8 cellular contexts compared by ENCODE assay signal in the genomic region with DNA sequence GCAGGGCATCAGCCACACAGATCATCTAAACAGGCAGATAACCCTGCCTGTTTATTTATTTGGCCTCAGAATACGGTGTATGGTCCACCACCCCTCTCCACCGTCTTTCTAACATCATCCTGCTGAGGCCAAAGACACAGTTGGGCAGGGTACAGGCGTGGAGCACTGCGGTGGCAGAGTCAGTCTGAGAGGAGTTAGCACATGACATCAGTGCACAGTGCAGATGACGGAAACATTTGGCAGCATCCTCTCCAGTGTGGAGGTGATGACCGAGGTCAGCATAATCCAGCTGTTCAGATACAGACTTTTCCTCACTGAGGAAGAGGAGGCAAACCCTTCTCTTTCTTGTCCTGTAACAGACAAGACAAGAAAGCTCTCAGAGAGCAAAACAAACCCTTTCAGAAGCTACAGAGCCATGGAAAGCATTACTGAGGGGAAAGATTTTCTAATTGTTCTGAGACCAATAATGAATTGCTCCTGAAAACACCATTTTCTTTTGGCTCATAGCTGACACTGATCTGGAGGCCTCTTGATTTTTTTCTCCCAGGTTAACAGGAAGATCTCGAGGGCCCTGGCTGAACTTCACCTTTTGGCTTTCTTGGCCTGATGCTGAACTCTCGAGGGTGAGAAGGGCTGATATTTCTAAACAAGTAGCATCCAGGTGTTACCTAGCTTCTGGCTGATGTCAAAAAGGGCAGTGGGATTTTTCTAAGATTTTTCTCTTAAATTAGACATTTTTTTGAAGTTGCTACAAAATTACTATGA. TPM values are rescaled to one million over a fixed set of nuclear protein-coding genes. Genes with fewer than 3 reads are reported as not detected.
DNase-seq lines count a peak whose midpoint lies in the region; ATAC-seq and TF ChIP-seq lines count a peak whose summit lies in the region.

No MANE protein-coding gene starts in this region.

- 12 to 13% methylated on average over 8 of the region's 8 CpGs for WGBS in aorta, 2 donors

- H3K4me3 ChIP-seq in epithelial cell of proximal tubule (ENCODE audit: low read depth, low read length) (peak overlapping the region; percentile 65), neuron (ENCODE audit: low read length) (peak overlapping the region; percentile 54), aorta (ENCODE audit: low read length in 2 of 2) (peak overlapping the region in 1 of 2 donors; percentile 50)

- peaks cover 14% of the 10 kb centered on the region for H3K36me3 Mint-ChIP-seq in activated CD4-positive, alpha-beta T cell treated with anti-CD3 and anti-CD28 coated beads, Interleukin-2, amount 10 ng/mL, durations not matched to agents 7 days and 5 days (ENCODE audit: low read depth)

- POLR2A ChIA-PET in activated CD4-positive, alpha-beta T cell treated with anti-CD3 and anti-CD28 coated beads, Interleukin-2, amount 10 ng/mL, durations not matched to agents 7 days and 5 days (lab: Charles Lee), result interaction anchor here (0.9 kb wide), 1 partner anchor 10 kb away, joined by 4 read pairs; no protein-coding TSS in a partner anchor

- peak overlapping the region; percentile 97 for H3K27ac Mint-ChIP-seq in activated CD4-positive, alpha-beta T cell treated with anti-CD3 and anti-CD28 coated beads, Interleukin-2, amount 10 ng/mL, durations not matched to agents 7 days and 5 days

- H2AFZ ChIP-seq in neuron (ENCODE audit: low read depth, low read length), result no peak overlapping the region

- H3K4me1 ChIP-seq in neuron (ENCODE audit: insufficient read depth, low read length) (peaks cover 18% of the 10 kb centered on the region), aorta (ENCODE audit: control insufficient read depth in 1 of 2, insufficient read depth in 2 of 2, low read length in 2 of 2) (peaks cover 0 to 6% of the 10 kb centered on the region in 2 donors)

- no peaks in the 10 kb centered on the region for H3K27me3 Mint-ChIP-seq in activated CD4-positive, alpha-beta T cell treated with anti-CD3 and anti-CD28 coated beads, Interleukin-2, amount 10 ng/mL, durations not matched to agents 7 days and 5 days

- no peaks in the 10 kb centered on the region for H3K9me3 ChIP-seq in neuron (ENCODE audit: low read length)
- no peaks in the 10 kb centered on the region for H3K9me3 ChIP-seq in aorta (ENCODE audit: control insufficient read depth, low read length)

- intact Hi-C loops in aorta (cut with DNase I), result loop anchor here in 1 of 2 donors (2.0 kb wide), 1 partner anchor 20 kb away; the partner anchor contains the start of gene NFKBIZ

- H3K36me3 ChIP-seq in neuron (ENCODE audit: insufficient read depth, low read length), result no peaks in the 10 kb centered on the region
- H3K36me3 ChIP-seq in aorta (ENCODE audit: control insufficient read depth in 1 of 2, insufficient read depth in 2 of 2, low read length in 1 of 2), result peaks cover 0 to 2% of the 10 kb centered on the region in 2 donors

- no peaks in the 10 kb centered on the region for H3K9me3 Mint-ChIP-seq in activated CD4-positive, alpha-beta T cell treated with anti-CD3 and anti-CD28 coated beads, Interleukin-2, amount 10 ng/mL, durations not matched to agents 7 days and 5 days

- H3K4me1 Mint-ChIP-seq in activated CD4-positive, alpha-beta T cell treated with anti-CD3 and anti-CD28 coated beads, Interleukin-2, amount 10 ng/mL, durations not matched to agents 7 days and 5 days, result peaks cover 69% of the 10 kb centered on the region

- CTCF ChIA-PET in activated CD4-positive, alpha-beta T cell treated with anti-CD3 and anti-CD28 coated beads, Interleukin-2, amount 10 ng/mL, durations not matched to agents 7 days and 5 days (lab: Charles Lee), result interaction anchor here (0.8 to 1.8 kb wide), 8 partner anchors 9 to 400 kb away, joined by 3 to 5 read pairs (median 4); partner anchors contain the start of gene NFKBIZ

- no peak for TF ChIP-seq CTCF in epithelial cell of proximal tubule (conservative IDR thresholded peaks at IDR 0.05; ENCODE audit: low read depth, low read length)

- H3K27me3 ChIP-seq in neuron (ENCODE audit: insufficient read depth, low read length) (no peaks in the 10 kb centered on the region), aorta (ENCODE audit: control insufficient read depth in 1 of 2, insufficient read depth in 2 of 2, low read length in 1 of 2) (no peaks in the 10 kb centered on the region)

- DNase-seq in activated naive CD4-positive, alpha-beta T cell treated with Interleukin-2 at 50 U/mL for 16 hours, result peak; percentile 58
- DNase-seq in activated naive CD4-positive, alpha-beta T cell (lab: John Stamatoyannopoulos, UW), result no peak
- DNase-seq in activated CD4-positive, alpha-beta T cell treated with anti-CD3 and anti-CD28 coated beads, Interleukin-2, amount 10 ng/mL, durations not matched to agents 7 days and 5 days, result peak; percentile 48
- no peak for DNase-seq in epithelial cell of proximal tubule (ENCODE audit: low read depth)
- DNase-seq in aorta, result peak; percentile 73 to 82
- DNase-seq in NCI-H1436 (lab: John Stamatoyannopoulos, UW), result no peak

- peak overlapping the region; percentile 85 for H3K4me3 Mint-ChIP-seq in activated CD4-positive, alpha-beta T cell treated with anti-CD3 and anti-CD28 coated beads, Interleukin-2, amount 10 ng/mL, durations not matched to agents 7 days and 5 days

- H3K27ac ChIP-seq in aorta (ENCODE audit: low read depth in 1 of 2, low read length in 2 of 2), result peak overlapping the region; percentile 30 to 58

- ATAC-seq in HG03196 (IDR thresholded peaks at IDR 0.05; ENCODE audit: unreplicated experiment) (peak; percentile 54), aorta (ENCODE audit: low FRiP score) (peak; percentile 87)

RNA-seq across cellular contexts. Expression of gene NFKBIZ, which starts 20.1 kb away (rescaled TPM):
- total RNA-seq in activated CD4-positive, alpha-beta T cell treated with anti-CD3 and anti-CD28 coated beads, Interleukin-2, amount 10 ng/mL, durations not matched to agents 7 days and 5 days, result 10 to 100 TPM; 33.7 to 37.7 TPM
- 46.5 and 140 TPM in 2 replicates for total RNA-seq in epithelial cell of proximal tubule
- total RNA-seq in aorta, result 100 to 1,000 TPM; 109 to 198 TPM
- 10 to 100 TPM in 1 of 2 donors, 1 to 10 TPM in 1; 6.5 to 65.2 TPM for polyA plus RNA-seq in aorta

RNA-seq across cellular contexts. Expression of gene NXPE3, which starts 50.2 kb away (rescaled TPM):
- 10 to 100 TPM; 28.5 to 29.5 TPM for total RNA-seq in activated CD4-positive, alpha-beta T cell treated with anti-CD3 and anti-CD28 coated beads, Interleukin-2, amount 10 ng/mL, durations not matched to agents 7 days and 5 days
- total RNA-seq in epithelial cell of proximal tubule (8.0 and 11.5 TPM in 2 replicates), aorta (10 to 100 TPM; 26.2 to 27.2 TPM)
- polyA plus RNA-seq in aorta, result 10 to 100 TPM in 1 of 2 donors, 1 to 10 TPM in 1; 6.4 to 10.1 TPM

Comparison
In these comparisons a context has a peak if more than half of its experiments do, and no peak if none do; other contexts are left out.
1. DNase-seq: peak in activated naive CD4-positive, alpha-beta T cell treated with Interleukin-2 at 50 U/mL for 16 hours (single experiment), activated CD4-positive, alpha-beta T cell treated with anti-CD3 and anti-CD28 coated beads, Interleukin-2, amount 10 ng/mL, durations not matched to agents 7 days and 5 days (single experiment) and aorta (2 of 2); none in activated naive CD4-positive, alpha-beta T cell (0 of 4), epithelial cell of proximal tubule (single experiment) and NCI-H1436 (single experiment).